ENCODE assay signal across 1 cellular context in the genomic region with DNA sequence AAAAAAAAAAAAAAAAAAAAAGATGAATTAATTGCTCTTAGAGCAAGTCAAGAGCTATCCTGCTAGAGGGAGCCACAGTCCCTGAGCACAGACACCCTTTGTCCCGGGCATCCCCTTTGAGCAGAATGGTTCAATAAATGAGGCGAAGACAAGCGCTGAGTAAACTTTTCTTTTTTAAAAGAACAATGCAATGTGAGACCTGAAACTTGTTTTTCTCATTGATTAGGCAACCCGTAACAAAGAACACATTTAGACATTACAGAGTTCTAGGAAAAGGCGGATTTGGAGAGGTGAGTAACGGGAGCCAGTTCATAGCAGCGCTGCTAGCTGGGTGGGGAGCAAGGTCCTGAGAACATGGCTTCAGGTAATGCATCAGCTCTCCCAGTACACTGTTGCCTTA.
A peak's percentile ranks its signal among the peaks of the same experiment; 100 is the strongest.
TF ChIP-seq lines count a peak whose summit lies in the region.

No MANE protein-coding gene starts in this region.

TF ChIP-seq in K562, 482 proteins besides CTCF, POLR2A, EP300 and RAD21:
- TF ChIP-seq CTCFL (IDR thresholded peaks at IDR 0.05; ENCODE audit: borderline replicate concordance, insufficient read depth, low read depth, low read length, poor library complexity, severe bottlenecking), result peak; percentile 80
- peak; percentile 88 for TF ChIP-seq ZNF384 (IDR thresholded peaks at IDR 0.05; ENCODE audit: low read depth, low read length)
- no peak for TF ChIP-seq ZBTB1 (CRISPR knock-in tag; IDR thresholded peaks at IDR 0.05; ENCODE audit: borderline replicate concordance, low read depth)
